22 cellular contexts compared by ENCODE assay signal in the genomic region with DNA sequence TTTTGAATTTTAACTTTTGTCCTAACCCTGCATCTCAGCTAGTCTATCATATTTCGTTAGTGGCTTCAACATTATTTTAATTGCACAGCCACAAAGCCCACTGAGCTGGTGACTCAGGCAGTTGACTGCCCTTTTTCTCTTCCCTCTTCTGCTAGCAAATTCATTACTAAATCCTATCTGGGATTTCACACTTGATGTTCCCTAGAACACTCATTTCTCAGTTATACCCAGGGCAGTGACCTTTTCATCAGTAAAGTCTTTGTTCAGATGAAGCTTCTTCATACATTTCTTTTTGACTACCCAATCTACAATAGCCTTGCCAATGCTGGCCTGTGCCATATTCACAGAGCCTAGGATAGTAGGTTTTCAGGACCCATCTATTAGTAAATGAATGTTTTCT.
"Had no signal": no experiment of that assay in that cellular context is flagged by ENCODE, and none has a peak within 500 bp of the region (broad histone marks: within the 10 kb centered on the region; RNA-seq: fewer than 3 reads in every experiment).

No MANE protein-coding gene starts in this region.

- H3K27ac ChIP-seq: breast epithelium, RWPE1, SJCRH30, WERI-Rb-1 had no signal

- H3K9me3 ChIP-seq: breast epithelium, SJCRH30 had no signal

- H3K4me1 ChIP-seq: breast epithelium had no signal

- DNase-seq: activated CD4-positive, alpha-beta T cell treated with anti-CD3 and anti-CD28 coated beads for 36 hours; activated CD8-positive, alpha-beta memory T cell treated with anti-CD3 and anti-CD28 coated beads, Interleukin-2, amount 50 U/mL, for 4 hours; activated CD8-positive, alpha-beta T cell treated with anti-CD3 and anti-CD28 coated beads for 36 hours; aorta; central memory CD4-positive, alpha-beta T cell; Kasumi-1; NCI-H1092; NCI-H1417; NCI-H1930; NCI-H2171; NCI-H2227 treated with DMSO at 0.1 percent for 48 hours; NCI-H526; NCI-H774; Right ventricle myocardium superior; T-helper 17 cell; T1000; WERI-Rb-1 had no signal

- H3K27me3 ChIP-seq: breast epithelium, SJCRH30 had no signal

- ATAC-seq: activated CD4-positive, alpha-beta T cell treated with anti-CD3 and anti-CD28 coated beads for 36 hours; activated CD8-positive, alpha-beta T cell treated with anti-CD3 and anti-CD28 coated beads for 36 hours; K562; Panc1; T-helper 17 cell had no signal

- H3K4me3 ChIP-seq: breast epithelium, K562, SJCRH30 had no signal

- H3K36me3 ChIP-seq: breast epithelium, SJCRH30, WERI-Rb-1 had no signal
